ENCODE assay signal across 1 cellular context in the genomic region with DNA sequence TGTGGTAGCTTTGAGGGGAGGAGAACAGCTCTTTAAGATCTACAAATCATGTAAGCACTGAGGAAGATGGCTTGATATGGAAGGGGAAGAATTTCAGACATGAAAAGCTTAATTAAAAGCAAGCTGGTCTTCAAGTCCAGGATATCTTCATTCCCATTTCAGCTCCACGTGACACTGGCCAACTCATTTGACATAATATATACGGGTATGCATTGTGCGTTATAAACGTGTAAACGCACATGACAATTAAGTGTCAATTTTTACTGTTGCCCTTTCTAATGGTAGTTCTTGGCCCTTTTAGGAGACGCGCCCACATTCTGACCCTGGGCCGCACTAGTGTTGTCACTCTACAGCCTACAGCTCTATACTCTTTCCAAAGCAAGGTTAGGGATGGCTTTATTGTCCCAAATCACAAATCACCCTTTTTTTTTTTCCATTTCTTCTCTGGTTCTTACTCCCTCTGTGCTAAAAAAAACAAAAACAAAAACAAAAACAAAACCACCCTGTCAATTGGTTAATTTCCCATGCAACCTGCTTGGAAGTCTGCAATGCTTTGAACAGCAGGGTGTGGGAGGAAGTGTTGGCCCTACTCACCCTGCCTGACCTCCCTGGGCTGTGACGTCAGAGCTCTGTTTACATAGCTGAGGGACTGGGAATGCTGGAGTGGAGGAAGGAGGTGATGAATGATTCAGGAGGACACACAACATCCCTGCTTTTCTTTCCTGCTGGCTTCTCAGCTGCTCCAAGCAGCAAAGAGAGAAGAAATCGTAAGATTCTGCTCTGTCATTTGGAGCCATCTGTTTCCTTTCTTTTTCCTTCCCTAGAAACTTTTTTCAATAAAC.
TF ChIP-seq lines count a peak whose summit lies in the region.

No MANE protein-coding gene starts in this region.

TF ChIP-seq in IMR-90, 13 proteins besides CTCF, POLR2A, EP300 and RAD21 (continued from another document):
- TF ChIP-seq BHLHE40 (IDR thresholded peaks at IDR 0.05; ENCODE audit: low read depth, low read length), result peak; percentile 48
- peak; percentile 98 for TF ChIP-seq RCOR1 (IDR thresholded peaks at IDR 0.05; ENCODE audit: insufficient replicate concordance, low read length)
- 0 out of 2 replicates have a peak, but pooled peaks have one; percentile 28 for TF ChIP-seq MAZ (IDR thresholded peaks at IDR 0.05; ENCODE audit: borderline replicate concordance, low read depth, low read length)
- no peak for TF ChIP-seq CHD1 (IDR thresholded peaks at IDR 0.05; ENCODE audit: low read depth, low read length)
- no peak for TF ChIP-seq MXI1 (IDR thresholded peaks at IDR 0.05; ENCODE audit: borderline replicate concordance, low read depth, low read length)
- no peak for TF ChIP-seq RFX5 (IDR thresholded peaks at IDR 0.05; ENCODE audit: low read depth, low read length)
